ENCODE assay signal across 18 cellular contexts in genomic region chr2:241226723-241227634, GRCh38. TPM values are rescaled to one million over a fixed set of nuclear protein-coding genes. Genes with fewer than 3 reads are reported as not detected.
DNase-seq lines count a peak whose midpoint lies in the region; ATAC-seq, FAIRE-seq and TF ChIP-seq lines count a peak whose summit lies in the region.
"Had no signal": no experiment of that assay in that cellular context is flagged by ENCODE, and none has a peak within 500 bp of the region (broad histone marks: within the 10 kb centered on the region; RNA-seq: fewer than 3 reads in every experiment).

No MANE protein-coding gene starts in this region.

- no peak overlapping the region for H3K9ac ChIP-seq in GM12878 (ENCODE audit: control insufficient read depth, insufficient read depth, low read length)
- H3K9ac ChIP-seq in neuronal stem cell (ENCODE audit: low read depth, low read length, poor library complexity): peak overlapping the region; percentile 44

- H3K27ac Mint-ChIP-seq in GM23338: peak overlapping the region; percentile 88; the same call in 1 of the 2 replicates
- H3K27ac Mint-ChIP-seq: activated CD4-positive, alpha-beta T cell treated with anti-CD3 and anti-CD28 coated beads, Interleukin-2, amount 10 ng/mL, durations not matched to agents 7 days and 5 days; activated naive CD4-positive, alpha-beta T cell treated with anti-CD3 and anti-CD28 coated beads for 36 hours had no signal

- CTCF ChIA-PET in GM12878 (lab: Yijun Ruan, JAX): no interaction called here

- H3K27me3 Mint-ChIP-seq in GM23338 (ENCODE audit: insufficient read depth, low read depth, poor library complexity): peaks cover 30% of the 10 kb centered on the region
- H3K27me3 Mint-ChIP-seq: activated CD4-positive, alpha-beta T cell treated with anti-CD3 and anti-CD28 coated beads, Interleukin-2, amount 10 ng/mL, durations not matched to agents 7 days and 5 days had no signal

- SMC1A ChIA-PET in GM12878 (lab: Charles Lee; ENCODE audit: uncharacterized antibody, unreplicated experiment): no interaction called here

- POLR2A ChIA-PET in GM12878 (lab: Charles Lee): no interaction called here

- RAD21 ChIA-PET in GM12878 (lab: Charles Lee; ENCODE audit: unreplicated experiment): no interaction called here

- no peak overlapping the region for H3K4me3 ChIP-seq in GM23338
- no peak overlapping the region for H3K4me3 ChIP-seq in GM12878
- no peak overlapping the region for H3K4me3 ChIP-seq in neuronal stem cell (ENCODE audit: low read length in 2 of 2)
- H3K4me3 ChIP-seq: esophagus squamous epithelium, HAP-1, SJCRH30, stomach had no signal

- no peak overlapping the region for H2BK5ac ChIP-seq in neuronal stem cell (ENCODE audit: low read length)

- 0 out of 2 replicates have a peak, but pooled peaks cover 4% of the 10 kb centered on the region for H3K79me2 ChIP-seq in GM23338 (replicated peaks; ENCODE audit: insufficient read depth)
- H3K79me2 ChIP-seq in GM12878 (ENCODE audit: control insufficient read depth, insufficient read depth, low read length): no peaks in the 10 kb centered on the region

- no peaks in the 10 kb centered on the region for H3K27me3 ChIP-seq in GM23338 (ENCODE audit: insufficient read depth)
- H3K27me3 ChIP-seq in GM12878 (replicated peaks in 1 of 2; ENCODE audit: control insufficient read depth in 2 of 2, insufficient read depth in 2 of 2, low read length in 1 of 2): no peaks in the 10 kb centered on the region
- H3K27me3 ChIP-seq in neuronal stem cell (ENCODE audit: control insufficient read depth in 3 of 3, insufficient read depth in 3 of 3, low read depth in 1 of 3, low read length in 3 of 3): no peaks in the 10 kb centered on the region
- H3K27me3 ChIP-seq: esophagus squamous epithelium, SJCRH30, stomach had no signal

- no peak overlapping the region for H3K14ac ChIP-seq in neuronal stem cell (ENCODE audit: low read length)

- peaks cover 3% of the 10 kb centered on the region; the same call in 1 of the 2 replicates for H3F3A ChIP-seq in GM23338 (replicated peaks; ENCODE audit: low read depth)

- peak; percentile 43 for DNase-seq in GM23338 (ENCODE audit: low spot score)
- no peak for DNase-seq in GM12878 (ENCODE audit: low read depth, low spot score)
- DNase-seq in left ventricle myocardium superior: peak; percentile 31
- no peak for DNase-seq in neuronal stem cell (ENCODE audit: low spot score)
- no peak for DNase-seq in NCI-H2227 treated with DMSO at 0.1 percent for 48 hours (lab: John Stamatoyannopoulos, UW)
- DNase-seq in HT-29 (ENCODE audit: low spot score): no peak
- no peak for DNase-seq in DMS153 treated with DMSO at 0.1 percent for 48 hours (lab: John Stamatoyannopoulos, UW; ENCODE audit: unreplicated experiment)
- DNase-seq: activated CD4-positive, alpha-beta T cell treated with anti-CD3 and anti-CD28 coated beads, Interleukin-2, amount 10 ng/mL, durations not matched to agents 7 days and 5 days; activated naive CD4-positive, alpha-beta T cell treated with anti-CD3 and anti-CD28 coated beads for 36 hours; COR-L47; esophagus squamous epithelium; MM.1S; NCI-H187; NCI-H510A treated with DMSO at 0.1 percent for 48 hours; SJCRH30; stomach had no signal

- H3K36me3 ChIP-seq in GM23338 (ENCODE audit: insufficient read depth) (peaks cover 10% of the 10 kb centered on the region; the same call in 1 of the 2 replicates), GM12878 (ENCODE audit: control insufficient read depth in 2 of 2, insufficient read depth in 2 of 2, low read length in 1 of 2) (peaks cover 22 to 35% of the 10 kb centered on the region in 2 experiments), neuronal stem cell (replicated peaks in 1 of 2; ENCODE audit: control insufficient read depth in 2 of 2, insufficient read depth in 2 of 2, low read length in 2 of 2) (peaks cover 48 to 64% of the 10 kb centered on the region in 2 donors)

- H3K4me3 Mint-ChIP-seq in GM23338: no peak overlapping the region
- H3K4me3 Mint-ChIP-seq: activated CD4-positive, alpha-beta T cell treated with anti-CD3 and anti-CD28 coated beads, Interleukin-2, amount 10 ng/mL, durations not matched to agents 7 days and 5 days; activated naive CD4-positive, alpha-beta T cell treated with anti-CD3 and anti-CD28 coated beads for 36 hours had no signal

- no peak overlapping the region for H4K8ac ChIP-seq in neuronal stem cell (ENCODE audit: low read depth, low read length)

- TF ChIP-seq RAD21 in GM12878 (IDR thresholded peaks at IDR 0.05; ENCODE audit: insufficient read depth, low read depth, low read length): no peak

- TF ChIP-seq CTCF in GM23338 (conservative IDR thresholded peaks at IDR 0.05; ENCODE audit: low read depth in 2 of 2) (no peak), GM12878 (IDR thresholded peaks at IDR 0.05 in 2 of 3, conservative IDR thresholded peaks at IDR 0.05 in 1 of 3; ENCODE audit: control insufficient read depth in 2 of 3, extremely low read depth in 1 of 3, insufficient read depth in 1 of 3, low read depth in 3 of 3, low read length in 3 of 3) (no peak)

- H3K79me1 ChIP-seq in neuronal stem cell (ENCODE audit: low read depth, low read length): peaks cover 7% of the 10 kb centered on the region

- no peak overlapping the region for H3K4ac ChIP-seq in neuronal stem cell (ENCODE audit: low read length)

- H2AFZ ChIP-seq in GM23338 (no peak overlapping the region), GM12878 (ENCODE audit: control insufficient read depth, low read depth, low read length) (no peak overlapping the region), neuronal stem cell (ENCODE audit: low read length) (no peak overlapping the region)

- intact Hi-C loops in GM12878 (cut with micrococcal nuclease; ENCODE audit: unreplicated experiment) (no loop called here), left ventricle myocardium superior (cut with micrococcal nuclease) (no loop called here)

- H3K4me2 ChIP-seq in GM23338 (no peak overlapping the region), GM12878 (ENCODE audit: control insufficient read depth, insufficient read depth) (no peak overlapping the region), neuronal stem cell (ENCODE audit: insufficient read depth, low read length, poor library complexity, severe bottlenecking) (no peak overlapping the region)

- no peaks in the 10 kb centered on the region; the same call in 2 of the 3 replicates for H3K9me3 Mint-ChIP-seq in GM23338
- H3K9me3 Mint-ChIP-seq: activated CD4-positive, alpha-beta T cell treated with anti-CD3 and anti-CD28 coated beads, Interleukin-2, amount 10 ng/mL, durations not matched to agents 7 days and 5 days; activated naive CD4-positive, alpha-beta T cell treated with anti-CD3 and anti-CD28 coated beads for 36 hours had no signal

- 96% methylated on average over 18 of the region's 23 CpGs for WGBS in GM12878 (ENCODE audit: insufficient coverage, insufficient replicate concordance, low lambda C conversion rate, missing lambda C conversion rate)
- no CpG with 5 or more reads among the region's 23 CpGs for WGBS in neuronal stem cell (ENCODE audit: extremely low coverage in 2 of 2, insufficient read length in 2 of 2, insufficient replicate concordance in 1 of 2), 2 donors

- H3K9me2 ChIP-seq in GM23338 (ENCODE audit: insufficient read depth): no peaks in the 10 kb centered on the region

- H3K27ac ChIP-seq in GM23338 (ENCODE audit: low read depth) (no peak overlapping the region), GM12878 (ENCODE audit: control insufficient read depth, insufficient read depth) (no peak overlapping the region), neuronal stem cell (replicated peaks; ENCODE audit: low read length) (no peak overlapping the region)
- H3K27ac ChIP-seq: esophagus squamous epithelium, SJCRH30, stomach had no signal

- no peak for FAIRE-seq in GM12878 (lab: Jason Lieb, UNC)

- no peak overlapping the region for H3K18ac ChIP-seq in neuronal stem cell (ENCODE audit: low read length)

- no TSS peak for BruUV-seq in GM12878 (replicated peaks; lab: Mats Ljungman, UMichigan)

- H2BK120ac ChIP-seq in neuronal stem cell (ENCODE audit: low read depth, low read length): no peak overlapping the region

- H3K4me1 Mint-ChIP-seq in GM23338: peaks cover 17% of the 10 kb centered on the region
- H3K4me1 Mint-ChIP-seq: activated CD4-positive, alpha-beta T cell treated with anti-CD3 and anti-CD28 coated beads, Interleukin-2, amount 10 ng/mL, durations not matched to agents 7 days and 5 days had no signal

- in situ Hi-C loops in GM12878 (cut with MboI): no loop called here

- H3K4me1 ChIP-seq in GM23338 (ENCODE audit: insufficient read depth) (peaks cover 3% of the 10 kb centered on the region; the same call in 1 of the 2 replicates), GM12878 (ENCODE audit: control insufficient read depth, insufficient read depth, low read length) (no peaks in the 10 kb centered on the region), neuronal stem cell (ENCODE audit: control insufficient read depth in 2 of 2, insufficient read depth in 1 of 2, low read depth in 1 of 2, low read length in 2 of 2) (peaks cover 3 to 7% of the 10 kb centered on the region in 2 donors)
- H3K4me1 ChIP-seq: HAP-1 had no signal

- no peak overlapping the region for H2AK5ac ChIP-seq in neuronal stem cell (ENCODE audit: low read depth, low read length)

- H4K91ac ChIP-seq in neuronal stem cell (ENCODE audit: low read depth, low read length, poor library complexity): no peak overlapping the region

- H4K20me1 ChIP-seq in GM23338 (replicated peaks; ENCODE audit: insufficient read depth): peaks cover 15% of the 10 kb centered on the region
- H4K20me1 ChIP-seq in GM12878 (ENCODE audit: control insufficient read depth, insufficient read depth): no peaks in the 10 kb centered on the region

- H3K9me3 ChIP-seq in GM12878 (replicated peaks; ENCODE audit: control insufficient read depth, insufficient read depth, low read length) (no peaks in the 10 kb centered on the region), neuronal stem cell (replicated peaks in 1 of 2; ENCODE audit: control insufficient read depth in 2 of 2, insufficient read depth in 1 of 2, low read depth in 1 of 2, low read length in 2 of 2) (peaks cover 0 to 2% of the 10 kb centered on the region in 2 donors)
- H3K9me3 ChIP-seq: esophagus squamous epithelium, HAP-1, SJCRH30, stomach had no signal

- no peak overlapping the region for H2BK12ac ChIP-seq in neuronal stem cell (ENCODE audit: low read length)

- H2BK15ac ChIP-seq in neuronal stem cell (ENCODE audit: low read length): no peak overlapping the region

- peak; percentile 44 for ATAC-seq in GM23338
- no peak for ATAC-seq in GM12878
- ATAC-seq in left ventricle myocardium superior: peak; percentile 32
- no peak for ATAC-seq in GM18873 (IDR thresholded peaks at IDR 0.05; ENCODE audit: low FRiP score, unreplicated experiment)

- TF ChIP-seq EP300 in GM12878 (IDR thresholded peaks at IDR 0.05; ENCODE audit: borderline replicate concordance in 1 of 2, control insufficient read depth in 1 of 2, low read depth in 2 of 2, low read length in 2 of 2): no peak

- no peak overlapping the region for H3K23ac ChIP-seq in neuronal stem cell (ENCODE audit: low read depth, low read length, poor library complexity)

- TF ChIP-seq POLR2A in GM12878 (IDR thresholded peaks at IDR 0.05; ENCODE audit: low read depth, low read length): peak; percentile 50; the same call in 1 of the 2 replicates

- peaks cover 52% of the 10 kb centered on the region for H3K36me3 Mint-ChIP-seq in GM23338 (ENCODE audit: low read depth)

RNA-seq across cellular contexts. Expression of gene ANO7, which starts 38.5 kb away (rescaled TPM):
- total RNA-seq in GM23338 (2014; rRNA removed; shearing (Covaris generic)): 3.3 and 5.1 TPM in 2 replicates
- polyA plus RNA-seq in GM23338 (2016; fragmentation: Nextera tagmentation; extraction: Ambion mirVana) (3.6 and 4.0 TPM in 2 replicates), GM12878 (2011; rRNA removed) (0.56 and 1.2 TPM in 2 replicates), GM12878 (2014; fragmentation: Illumina TruSeq; extraction: Trizol) (0.24 and 0.35 TPM in 2 replicates), GM12878 (2014; fragmentation: Nextera tagmentation; extraction: Ambion mirVana) (under 1 TPM; 0.08 to 0.11 TPM), GM12878 (2014; rRNA removed) (0.47 and 1.1 TPM in 2 replicates), GM12878 (2016; fragmentation: Nextera tagmentation; extraction: Ambion mirVana) (under 1 TPM; 0.40 to 0.50 TPM)
- total RNA-seq in GM12878 (2013; cell fraction: nucleolus; rRNA removed): 19.1 and 21.0 TPM in 2 replicates
- total RNA-seq in GM12878 (2014; rRNA removed) (0.49 and 0.56 TPM in 2 replicates), GM12878 (2014; rRNA removed; fragmentation: Illumina TruSeq; extraction: Trizol) (0.18 and 0.22 TPM in 2 replicates), GM12878 (2021) (0.88 and 1.4 TPM in 2 replicates), left ventricle myocardium superior (1.1 TPM)
- 0.43 TPM for polyA plus RNA-seq in GM12878 (2011; ENCODE audit: low read depth)
- polyA plus RNA-seq in GM12878 (2011; cell fraction: cytosol; rRNA removed): 1.5 TPM in 2 replicates
- 8.0 TPM in 2 replicates for polyA plus RNA-seq in GM12878 (2011; cell fraction: nucleus; rRNA removed)
- polyA plus RNA-seq in GM12878 (2012): 1.8 TPM in 2 replicates
- polyA minus RNA-seq in GM12878 (2011; rRNA and poly(A)+ RNA removed): 2.7 and 3.9 TPM in 2 replicates
- 1.0 and 1.6 TPM in 2 replicates for polyA minus RNA-seq in GM12878 (2011; cell fraction: cytosol; rRNA and poly(A)+ RNA removed)
- polyA minus RNA-seq in GM12878 (2011; cell fraction: nucleus; rRNA and poly(A)+ RNA removed): 3.6 and 5.7 TPM in 2 replicates
- 1.3 TPM for polyA plus RNA-seq in neuronal stem cell (2013, experiment 1 of 2)
- polyA plus RNA-seq in neuronal stem cell (2013, experiment 2 of 2): 1.4 TPM
- 3.0 and 4.1 TPM in 2 replicates for total RNA-seq in HT-29 (2014; rRNA removed; shearing (Covaris generic))

Comparison
In these comparisons a context has a peak if more than half of its experiments do, and no peak if none do; other contexts are left out.
1. ATAC-seq: peak in GM23338 (single experiment) and left ventricle myocardium superior (single experiment); none in GM12878 (single experiment) and GM18873 (single experiment).
2. DNase-seq: peak in GM23338 (single experiment) and left ventricle myocardium superior (single experiment); none in GM12878 (single experiment), neuronal stem cell (single experiment), NCI-H2227 treated with DMSO at 0.1 percent for 48 hours (single experiment), HT-29 (single experiment) and DMS153 treated with DMSO at 0.1 percent for 48 hours (single experiment).